In the genomic region with DNA sequence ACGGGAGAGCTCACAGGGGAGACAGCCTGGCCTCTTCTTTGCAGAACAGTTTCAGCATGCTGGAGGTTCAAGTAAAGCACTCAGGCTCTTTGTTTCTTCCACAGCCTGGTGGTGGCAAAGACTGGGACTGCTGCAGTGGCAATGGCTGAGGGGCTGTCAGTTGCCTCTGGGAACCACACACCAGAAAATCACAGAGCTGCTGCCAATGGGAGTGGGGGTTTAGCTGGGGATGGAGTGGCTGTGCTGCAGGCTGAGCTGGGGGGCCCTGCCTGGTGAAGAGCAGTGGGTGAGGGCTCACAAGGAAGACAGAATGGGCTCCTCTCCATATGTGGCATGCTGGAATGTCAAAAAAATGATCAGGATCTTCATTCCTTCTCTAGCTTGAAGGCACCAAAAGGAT, we compare ENCODE assay signal across 40 cellular contexts. TPM values are rescaled to one million over a fixed set of nuclear protein-coding genes. Genes with fewer than 3 reads are reported as not detected.
"Had no signal": no experiment of that assay in that cellular context is flagged by ENCODE, and none has a peak within 500 bp of the region (broad histone marks: within the 10 kb centered on the region; RNA-seq: fewer than 3 reads in every experiment).

No MANE protein-coding gene starts in this region.

- H3K36me3 ChIP-seq: adrenal gland, ascending aorta, brain microvascular endothelial cell, breast epithelium, cardiac muscle cell had no signal

- H3K4me3 ChIP-seq: adrenal gland, ascending aorta, body of pancreas, breast epithelium, cardiac muscle cell had no signal

- DNase-seq: activated effector memory CD4-positive, alpha-beta T cell treated with anti-CD3 and anti-CD28 coated beads, Interleukin-2, amount 50 U/mL, for 16 hours; activated effector memory CD4-positive, alpha-beta T cell treated with Interleukin-2 at 50 U/mL for 16 hours; activated gamma-delta T cell; activated gamma-delta T cell treated with Interleukin-2 at 50 U/mL for 16 hours; activated naive CD4-positive, alpha-beta T cell; activated naive CD4-positive, alpha-beta T cell treated with anti-CD3 and anti-CD28 coated beads for 36 hours; activated naive CD4-positive, alpha-beta T cell treated with anti-CD3 and anti-CD28 coated beads, Interleukin-2, amount 10 ng/mL, durations not matched to agents 7 days and 5 days; activated naive CD4-positive, alpha-beta T cell treated with anti-CD3 and anti-CD28 coated beads, Interleukin-2, amount 50 U/mL, for 16 hours; activated naive CD4-positive, alpha-beta T cell treated with Interleukin-2 at 50 U/mL for 16 hours; activated naive CD8-positive, alpha-beta T cell treated with anti-CD3 and anti-CD28 coated beads, Interleukin-2, amount 10 ng/mL, durations not matched to agents 7 days and 5 days; activated naive CD8-positive, alpha-beta T cell treated with anti-CD3 and anti-CD28 coated beads, Interleukin-2, amount 50 U/mL, for 24 hours; activated T-cell treated with anti-CD3 and anti-CD28 coated beads for 4 hours; activated T-cell treated with anti-CD3 and anti-CD28 coated beads, Interleukin-2, amount 50 U/mL, for 1 hour; activated T-cell treated with anti-CD3 and anti-CD28 coated beads, Interleukin-2, amount 50 U/mL, for 24 hours; activated T-cell treated with anti-CD3 and anti-CD28 coated beads, Interleukin-2, amount 50 U/mL, for 4 hours; activated T-cell treated with anti-CD3 and anti-CD28 coated beads, Interleukin-2, amount 50 U/mL, for 48 hours; activated T-cell treated with anti-CD3 and anti-CD28 coated beads, Interleukin-2, amount 50 U/mL, for 72 hours; adrenal gland; amniotic stem cell; amygdala; anterior cingulate cortex; aorta; body of pancreas; caudate nucleus; central memory CD4-positive, alpha-beta T cell; cerebellar nuclear complex had no signal

- FAIRE-seq: astrocyte, bronchial epithelial cell had no signal

- H3K4me1 Mint-ChIP-seq: activated naive CD4-positive, alpha-beta T cell treated with anti-CD3 and anti-CD28 coated beads, Interleukin-2, amount 10 ng/mL, durations not matched to agents 7 days and 5 days; activated naive CD4-positive, alpha-beta T cell treated with anti-CD3 and anti-CD28 coated beads, Interleukin-2, amount 50 U/mL, for 24 hours; activated naive CD8-positive, alpha-beta T cell treated with anti-CD3 and anti-CD28 coated beads, Interleukin-2, amount 10 ng/mL, durations not matched to agents 7 days and 5 days; activated naive CD8-positive, alpha-beta T cell treated with anti-CD3 and anti-CD28 coated beads, Interleukin-2, amount 50 U/mL, for 24 hours; activated T-helper 17 cell treated with anti-CD3 and anti-CD28 coated beads, Interleukin-2, amount 50 U/mL, for 72 hours; brain; central memory CD8-positive, alpha-beta T cell had no signal

- H3K36me3 Mint-ChIP-seq: activated naive CD4-positive, alpha-beta T cell treated with anti-CD3 and anti-CD28 coated beads, Interleukin-2, amount 10 ng/mL, durations not matched to agents 7 days and 5 days; activated naive CD4-positive, alpha-beta T cell treated with anti-CD3 and anti-CD28 coated beads, Interleukin-2, amount 50 U/mL, for 24 hours; activated naive CD4-positive, alpha-beta T cell treated with anti-CD3 and anti-CD28 coated beads, Interleukin-2, amount 50 U/mL, for 72 hours; activated naive CD8-positive, alpha-beta T cell treated with anti-CD3 and anti-CD28 coated beads, Interleukin-2, amount 10 ng/mL, durations not matched to agents 7 days and 5 days; brain had no signal

- H3K27ac ChIP-seq: adrenal gland, ascending aorta, body of pancreas, brain microvascular endothelial cell, breast epithelium, cardiac muscle cell had no signal

- H3K27me3 Mint-ChIP-seq: activated naive CD4-positive, alpha-beta T cell treated with anti-CD3 and anti-CD28 coated beads, Interleukin-2, amount 10 ng/mL, durations not matched to agents 7 days and 5 days; activated naive CD8-positive, alpha-beta T cell treated with anti-CD3 and anti-CD28 coated beads, Interleukin-2, amount 10 ng/mL, durations not matched to agents 7 days and 5 days; activated naive CD8-positive, alpha-beta T cell treated with anti-CD3 and anti-CD28 coated beads, Interleukin-2, amount 50 U/mL, for 24 hours; activated T-cell treated with anti-CD3 and anti-CD28 coated beads, Interleukin-2, amount 50 U/mL, for 24 hours; central memory CD8-positive, alpha-beta T cell had no signal

- H3K4me3 Mint-ChIP-seq: activated naive CD4-positive, alpha-beta T cell treated with anti-CD3 and anti-CD28 coated beads for 36 hours; activated naive CD4-positive, alpha-beta T cell treated with anti-CD3 and anti-CD28 coated beads, Interleukin-2, amount 10 ng/mL, durations not matched to agents 7 days and 5 days; activated naive CD4-positive, alpha-beta T cell treated with anti-CD3 and anti-CD28 coated beads, Interleukin-2, amount 50 U/mL, for 24 hours; activated naive CD8-positive, alpha-beta T cell; activated naive CD8-positive, alpha-beta T cell treated with anti-CD3 and anti-CD28 coated beads, Interleukin-2, amount 10 ng/mL, durations not matched to agents 7 days and 5 days; activated naive CD8-positive, alpha-beta T cell treated with anti-CD3 and anti-CD28 coated beads, Interleukin-2, amount 50 U/mL, for 24 hours; activated T-cell treated with anti-CD3 and anti-CD28 coated beads, Interleukin-2, amount 50 U/mL, for 24 hours; activated T-cell treated with anti-CD3 and anti-CD28 coated beads, Interleukin-2, amount 50 U/mL, for 4 hours; activated T-cell treated with anti-CD3 and anti-CD28 coated beads, Interleukin-2, amount 50 U/mL, for 72 hours; activated T-helper 1 cell treated with anti-CD3 and anti-CD28 coated beads, Interleukin-12 subunit alpha, Interleukin-12 subunit beta, Interleukin-2, Interleukin-4 antibody, amounts not matched to agents 30 ng/mL and 10 ng/mL and 1 ng/mL, durations not matched to agents 14 hours and 24 hours and 36 hours; activated T-helper 17 cell treated with anti-CD3 and anti-CD28 coated beads, Interleukin-2, amount 50 U/mL, for 72 hours; brain; central memory CD8-positive, alpha-beta T cell had no signal

- H3K4me1 ChIP-seq: adrenal gland, ascending aorta, body of pancreas, breast epithelium had no signal

- H3K27ac Mint-ChIP-seq: activated naive CD4-positive, alpha-beta T cell treated with anti-CD3 and anti-CD28 coated beads for 36 hours; activated naive CD4-positive, alpha-beta T cell treated with anti-CD3 and anti-CD28 coated beads, Interleukin-2, amount 50 U/mL, for 24 hours; activated naive CD4-positive, alpha-beta T cell treated with anti-CD3 and anti-CD28 coated beads, Interleukin-2, amount 50 U/mL, for 72 hours; activated naive CD8-positive, alpha-beta T cell; activated naive CD8-positive, alpha-beta T cell treated with anti-CD3 and anti-CD28 coated beads, Interleukin-2, amount 10 ng/mL, durations not matched to agents 7 days and 5 days; activated naive CD8-positive, alpha-beta T cell treated with anti-CD3 and anti-CD28 coated beads, Interleukin-2, amount 50 U/mL, for 24 hours; activated T-cell treated with anti-CD3 and anti-CD28 coated beads, Interleukin-2, amount 50 U/mL, for 24 hours; activated T-cell treated with anti-CD3 and anti-CD28 coated beads, Interleukin-2, amount 50 U/mL, for 72 hours; activated T-helper 1 cell treated with anti-CD3 and anti-CD28 coated beads, Interleukin-12 subunit alpha, Interleukin-12 subunit beta, Interleukin-2, Interleukin-4 antibody, amounts not matched to agents 30 ng/mL and 10 ng/mL and 1 ng/mL, durations not matched to agents 14 hours and 24 hours and 36 hours; activated T-helper 17 cell treated with anti-CD3 and anti-CD28 coated beads, Interleukin-2, amount 50 U/mL, for 72 hours; activated T-helper 2 cell treated with anti-CD3 and anti-CD28 coated beads, Interferon-gamma antibody, Interleukin-2, Interleukin-4, amounts not matched to agents 10 μg/mL and 5 μg/mL and 100 μg/mL, durations not matched to agents 14 hours and 24 hours and 36 hours; brain had no signal

- H3K27me3 ChIP-seq: adrenal gland, ascending aorta, body of pancreas, brain microvascular endothelial cell, breast epithelium, cardiac muscle cell had no signal

- H3K9me3 ChIP-seq: adrenal gland, body of pancreas had no signal

RNA-seq across cellular contexts. Expression of a gene that starts 25.6 kb away (rescaled TPM):
- total RNA-seq: activated naive CD4-positive, alpha-beta T cell treated with anti-CD3 and anti-CD28 coated beads for 36 hours; activated naive CD4-positive, alpha-beta T cell treated with anti-CD3 and anti-CD28 coated beads, Interleukin-2, amount 50 U/mL, for 72 hours; activated naive CD8-positive, alpha-beta T cell treated with anti-CD3 and anti-CD28 coated beads, Interleukin-2, amount 10 ng/mL, durations not matched to agents 7 days and 5 days; activated T-cell treated with anti-CD3 and anti-CD28 coated beads, Interleukin-2, amount 50 U/mL, for 4 hours; activated T-cell treated with anti-CD3 and anti-CD28 coated beads, Interleukin-2, amount 50 U/mL, for 72 hours; activated T-helper 1 cell treated with anti-CD3 and anti-CD28 coated beads, Interleukin-12 subunit alpha, Interleukin-12 subunit beta, Interleukin-2, Interleukin-4 antibody, amounts not matched to agents 30 ng/mL and 10 ng/mL and 1 ng/mL, durations not matched to agents 14 hours and 24 hours and 36 hours; activated T-helper 17 cell treated with anti-CD3 and anti-CD28 coated beads, Interleukin-2, amount 50 U/mL, for 72 hours; activated T-helper 2 cell treated with anti-CD3 and anti-CD28 coated beads, Interferon-gamma antibody, Interleukin-2, Interleukin-4, amounts not matched to agents 10 μg/mL and 5 μg/mL and 100 μg/mL, durations not matched to agents 14 hours and 24 hours and 36 hours; cardiac muscle cell had no signal
- polyA plus RNA-seq: cardiac muscle cell had no signal
